Comparison of ENCODE assay signal across 1 cellular context in genomic region chr18:55232506-55232905, GRCh38.
TF ChIP-seq lines count a peak whose summit lies in the region.

No MANE protein-coding gene starts in this region.

TF ChIP-seq in HepG2, 621 proteins besides CTCF, POLR2A, EP300 and RAD21 (continued from another document):
- TF ChIP-seq MLXIP (CRISPR knock-in tag; IDR thresholded peaks at IDR 0.05; ENCODE audit: borderline replicate concordance) (no peak), ZNF10 (CRISPR knock-in tag; IDR thresholded peaks at IDR 0.05; ENCODE audit: borderline replicate concordance, low read depth) (no peak), TFE3 (CRISPR knock-in tag; IDR thresholded peaks at IDR 0.05) (no peak)
